9 cellular contexts compared by ENCODE assay signal in genomic region chr11:117824571-117825537, GRCh38. TPM values are rescaled to one million over a fixed set of nuclear protein-coding genes. Genes with fewer than 3 reads are reported as not detected.
A peak's percentile ranks its signal among the peaks of the same experiment; 100 is the strongest.
DNase-seq lines count a peak whose midpoint lies in the region; ATAC-seq and TF ChIP-seq lines count a peak whose summit lies in the region.
"Had no signal": no experiment of that assay in that cellular context is flagged by ENCODE, and none has a peak within 500 bp of the region (broad histone marks: within the 10 kb centered on the region; RNA-seq: fewer than 3 reads in every experiment).

FXYD2 (minus strand) TSS chr11:117824744; CDS start chr11:117824678, 66 bp downstream.

- H3K4me1 ChIP-seq in IMR-90 (ENCODE audit: control insufficient read depth, insufficient read depth, low read length) (peaks cover 10% of the 10 kb centered on the region; the same call in 1 of the 2 replicates), right cardiac atrium (ENCODE audit: control insufficient read depth, insufficient read depth, low read length) (peaks cover 8% of the 10 kb centered on the region)

- no peak within 1 kb of the TSS for H4K8ac ChIP-seq in IMR-90 (ENCODE audit: low read depth in 2 of 2, low read length in 2 of 2)

- H2BK120ac ChIP-seq in IMR-90 (ENCODE audit: low read depth, low read length): no peak within 1 kb of the TSS

- H3K79me1 ChIP-seq in IMR-90 (ENCODE audit: low read depth in 1 of 2, low read length in 2 of 2): no peaks in the 10 kb centered on the region

- dilution Hi-C loops in IMR-90 (cut with HindIII; ENCODE audit: low sequenced_read_pairs, unreplicated experiment): no loop called here

- TF ChIP-seq POLR2A in IMR-90 (IDR thresholded peaks at IDR 0.05; ENCODE audit: low read depth, low read length): no peak

- no peak within 1 kb of the TSS for H3K56ac ChIP-seq in IMR-90 (ENCODE audit: extremely low read depth, insufficient read depth, low read length)

- intact Hi-C loops in IMR-90 (cut with micrococcal nuclease) (no loop called here), right cardiac atrium (cut with DNase I) (loop anchor here in 1 of 4 donors (5.0 kb wide), 1 partner anchor 122 kb away; no protein-coding TSS in a partner anchor)

- no peak for ATAC-seq in IMR-90 (ENCODE audit: low read depth)
- ATAC-seq in activated naive CD4-positive, alpha-beta T cell treated with anti-CD3 and anti-CD28 coated beads, Interleukin-2, amount 50 U/mL, for 72 hours: no peak
- peak; percentile 64 to 70 for ATAC-seq in right cardiac atrium
- no peak for ATAC-seq in GM19023 (IDR thresholded peaks at IDR 0.05; ENCODE audit: unreplicated experiment)
- no peak for ATAC-seq in GM21528 (IDR thresholded peaks at IDR 0.05; ENCODE audit: low FRiP score, unreplicated experiment)

- H2AK9ac ChIP-seq in IMR-90 (replicated peaks; ENCODE audit: low read depth, low read length, poor library complexity): peak within 1 kb of the TSS; percentile 82

- peaks cover 85% of the 10 kb centered on the region for H3K4me1 Mint-ChIP-seq in stimulated activated naive CD8-positive, alpha-beta T cell treated with anti-CD3 and anti-CD28 coated beads, Interleukin-15, Interleukin-2, amounts not matched to agents 100 ng/mL and 50 ng/mL, for 24 hours (ENCODE audit: low read depth)

- no peak within 1 kb of the TSS for H4K5ac ChIP-seq in IMR-90 (ENCODE audit: low read depth, low read length)

- no peak within 1 kb of the TSS for H3K4me2 ChIP-seq in IMR-90 (ENCODE audit: low read depth, low read length)

- H4K20me1 ChIP-seq in IMR-90 (ENCODE audit: insufficient read depth, low read length): no peaks in the 10 kb centered on the region

- in situ Hi-C loops in IMR-90 (cut with MboI; ENCODE audit: low sequenced_read_pairs): no loop called here

- H2BK15ac ChIP-seq in IMR-90 (ENCODE audit: low read depth, low read length): no peak within 1 kb of the TSS

- peak within 1 kb of the TSS; percentile 76 for H2AFZ ChIP-seq in IMR-90 (replicated peaks; ENCODE audit: low read length, poor library complexity)

- no peak within 1 kb of the TSS for H2BK20ac ChIP-seq in IMR-90 (ENCODE audit: low read depth, low read length)

- no peak within 1 kb of the TSS for H4K91ac ChIP-seq in IMR-90 (ENCODE audit: insufficient read depth, low read depth, low read length)

- H2BK5ac ChIP-seq in IMR-90 (ENCODE audit: low read depth, low read length, poor library complexity, severe bottlenecking): no peak within 1 kb of the TSS

- no peak within 1 kb of the TSS for H3K18ac ChIP-seq in IMR-90 (ENCODE audit: low read depth, low read length)

- POLR2A ChIA-PET in IMR-90 (lab: Charles Lee; ENCODE audit: unreplicated experiment): no interaction called here

- H3K27me3 ChIP-seq in IMR-90 (ENCODE audit: control insufficient read depth, insufficient read depth, low read length): peaks cover 2% of the 10 kb centered on the region; the same call in 1 of the 2 replicates
- H3K27me3 ChIP-seq in right cardiac atrium (ENCODE audit: control insufficient read depth, insufficient read depth): no peaks in the 10 kb centered on the region

- no peaks in the 10 kb centered on the region for H3K9me3 Mint-ChIP-seq in activated naive CD4-positive, alpha-beta T cell treated with anti-CD3 and anti-CD28 coated beads, Interleukin-2, amount 50 U/mL, for 72 hours
- H3K9me3 Mint-ChIP-seq in stimulated activated naive CD8-positive, alpha-beta T cell treated with anti-CD3 and anti-CD28 coated beads, Interleukin-15, Interleukin-2, amounts not matched to agents 100 ng/mL and 50 ng/mL, for 24 hours: no peaks in the 10 kb centered on the region
- H3K9me3 Mint-ChIP-seq: memory B cell had no signal

- WGBS in IMR-90 (ENCODE audit: extremely low coverage in 2 of 2, insufficient read length in 1 of 2), 2 experiments: 50% methylated on average over 5 of the region's 22 CpGs; no CpG with 5 or more reads in 1 of the 2 experiments
- 40% methylated on average over 22 of the region's 22 CpGs for WGBS in right cardiac atrium

- DNase-seq in IMR-90 (no peak), right cardiac atrium (peak; percentile 74 to 87 (median 84)), NCI-H2171 (lab: John Stamatoyannopoulos, UW) (no peak)
- DNase-seq in activated naive CD4-positive, alpha-beta T cell treated with anti-CD3 and anti-CD28 coated beads, Interleukin-2, amount 50 U/mL, for 72 hours (ENCODE audit: low spot score in 2 of 2): peak in 1 of 2 donors; percentile 49

- H3K27ac ChIP-seq in IMR-90 (ENCODE audit: insufficient read depth, low read length): no peak within 1 kb of the TSS
- peak within 1 kb of the TSS; percentile 59 for H3K27ac ChIP-seq in right cardiac atrium (ENCODE audit: low read length)

- H3K9ac ChIP-seq in IMR-90 (ENCODE audit: low read depth, low read length): no peak within 1 kb of the TSS

- CTCF ChIA-PET in IMR-90 (lab: Yijun Ruan, JAX): interaction anchor here (1.1 kb wide), 1 partner anchor 122 kb away, joined by 7 read pairs; no protein-coding TSS in a partner anchor

- peak within 1 kb of the TSS; percentile 48 for H3K4me3 Mint-ChIP-seq in stimulated activated naive CD8-positive, alpha-beta T cell treated with anti-CD3 and anti-CD28 coated beads, Interleukin-15, Interleukin-2, amounts not matched to agents 100 ng/mL and 50 ng/mL, for 24 hours
- H3K4me3 Mint-ChIP-seq: memory B cell had no signal

- no TSS peak for BruUV-seq in IMR-90 (replicated peaks; lab: Mats Ljungman, UMichigan)

- peak within 1 kb of the TSS; percentile 66 to 69 for H3K27ac Mint-ChIP-seq in activated naive CD4-positive, alpha-beta T cell treated with anti-CD3 and anti-CD28 coated beads, Interleukin-2, amount 50 U/mL, for 72 hours
- H3K27ac Mint-ChIP-seq in stimulated activated naive CD8-positive, alpha-beta T cell treated with anti-CD3 and anti-CD28 coated beads, Interleukin-15, Interleukin-2, amounts not matched to agents 100 ng/mL and 50 ng/mL, for 24 hours: peak within 1 kb of the TSS; percentile 85
- H3K27ac Mint-ChIP-seq: memory B cell had no signal

- no peak within 1 kb of the TSS for H2AK5ac ChIP-seq in IMR-90 (ENCODE audit: low read depth, low read length)

- H3K9me3 ChIP-seq in IMR-90 (ENCODE audit: control insufficient read depth, insufficient read depth, low read length) (no peaks in the 10 kb centered on the region), right cardiac atrium (ENCODE audit: control insufficient read depth, low read length) (no peaks in the 10 kb centered on the region)

- no peak within 1 kb of the TSS for H3K14ac ChIP-seq in IMR-90 (replicated peaks; ENCODE audit: low read depth, low read length)

- no peak for TF ChIP-seq CTCF in IMR-90 (conservative IDR thresholded peaks at IDR 0.05; ENCODE audit: low read depth, low read length)

- H3K27me3 Mint-ChIP-seq in stimulated activated naive CD8-positive, alpha-beta T cell treated with anti-CD3 and anti-CD28 coated beads, Interleukin-15, Interleukin-2, amounts not matched to agents 100 ng/mL and 50 ng/mL, for 24 hours: no peaks in the 10 kb centered on the region

- TF ChIP-seq RAD21 in IMR-90 (IDR thresholded peaks at IDR 0.05; ENCODE audit: low read length): no peak

- no peaks in the 10 kb centered on the region for H3K36me3 ChIP-seq in IMR-90 (ENCODE audit: control insufficient read depth, insufficient read depth, low read length)

- H3K9me1 ChIP-seq in IMR-90 (ENCODE audit: insufficient read depth, low read length): no peaks in the 10 kb centered on the region

- no peak within 1 kb of the TSS for H3K4me3 ChIP-seq in IMR-90 (ENCODE audit: insufficient read depth, low read depth, low read length)
- no peak within 1 kb of the TSS for H3K4me3 ChIP-seq in right cardiac atrium (ENCODE audit: low read length)

- no peak within 1 kb of the TSS for H3K4ac ChIP-seq in IMR-90 (ENCODE audit: low read depth, low read length)

- no peak within 1 kb of the TSS for H3K23ac ChIP-seq in IMR-90 (ENCODE audit: low read depth, low read length)

- H3K36me3 Mint-ChIP-seq in activated naive CD4-positive, alpha-beta T cell treated with anti-CD3 and anti-CD28 coated beads, Interleukin-2, amount 50 U/mL, for 72 hours: no peaks in the 10 kb centered on the region
- H3K36me3 Mint-ChIP-seq in stimulated activated naive CD8-positive, alpha-beta T cell treated with anti-CD3 and anti-CD28 coated beads, Interleukin-15, Interleukin-2, amounts not matched to agents 100 ng/mL and 50 ng/mL, for 24 hours (ENCODE audit: low read depth): no peaks in the 10 kb centered on the region
- H3K36me3 Mint-ChIP-seq: memory B cell had no signal

TF ChIP-seq in IMR-90, 13 proteins besides CTCF, POLR2A, EP300 and RAD21:
- TF ChIP-seq ELK1 (IDR thresholded peaks at IDR 0.05; ENCODE audit: borderline replicate concordance, low read depth, low read length) (no peak), CEBPB (IDR thresholded peaks at IDR 0.05; ENCODE audit: low read depth, low read length) (peak; percentile 50; the same call in 1 of the 2 replicates), RFX5 (IDR thresholded peaks at IDR 0.05; ENCODE audit: low read depth, low read length) (no peak), CHD1 (IDR thresholded peaks at IDR 0.05; ENCODE audit: low read depth, low read length) (no peak)

RNA-seq across cellular contexts. Expression of gene FXYD2, which starts in this region (rescaled TPM):
- total RNA-seq in IMR-90 (2012; rRNA removed) (not detected in 2 replicates), right cardiac atrium (1 to 10 TPM; 1.1 to 4.0 (median 1.9) TPM)
- polyA plus RNA-seq in IMR-90 (2012; rRNA removed) (0.09 TPM in 1 of 2 replicates, not detected in the other), right cardiac atrium (2.1 TPM)
- not detected in 2 replicates for polyA plus RNA-seq in IMR-90 (2012; cell fraction: cytosol; rRNA removed)
- 0.04 and 0.07 TPM in 2 replicates for polyA plus RNA-seq in IMR-90 (2012; cell fraction: nucleus; rRNA removed; ENCODE audit: low replicate concordance)
- 1 to 10 TPM; 1.6 to 4.8 TPM for total RNA-seq in activated naive CD4-positive, alpha-beta T cell treated with anti-CD3 and anti-CD28 coated beads, Interleukin-2, amount 50 U/mL, for 72 hours
- total RNA-seq: M059J had no signal

Comparison
In these comparisons a context has a peak if more than half of its experiments do, and no peak if none do; other contexts are left out.
1. ATAC-seq: peak in right cardiac atrium (2 of 2); none in IMR-90 (single experiment), activated naive CD4-positive, alpha-beta T cell treated with anti-CD3 and anti-CD28 coated beads, Interleukin-2, amount 50 U/mL, for 72 hours (0 of 2), GM19023 (single experiment) and GM21528 (single experiment).
2. DNase-seq: peak in right cardiac atrium (3 of 3); none in IMR-90 (single experiment) and NCI-H2171 (single experiment).